In genomic region chr1:6393400-6394187, GRCh38 we compare ENCODE assay signal across 7 cellular contexts. TPM values are rescaled to one million over a fixed set of nuclear protein-coding genes. Genes with fewer than 3 reads are reported as not detected.
DNase-seq lines count a peak whose midpoint lies in the region; ATAC-seq and TF ChIP-seq lines count a peak whose summit lies in the region.

TSS of gene ACOT7 (minus strand) at chr1:6393767. CDS start at chr1:6393399, 368 bp downstream.

- peak; percentile 44 for DNase-seq in NCI-H1694 (lab: John Stamatoyannopoulos, UW)
- peak; percentile 90 for DNase-seq in T-helper 9 cell
- DNase-seq in astrocyte of the cerebellum (ENCODE audit: low read depth): peak; percentile 53
- peak; percentile 88 to 93 for DNase-seq in hippocampal formation (lab: John Stamatoyannopoulos, UW)
- peak; percentile 91 for DNase-seq in sciatic nerve (ENCODE audit: low spot score)

- peak; percentile 26 for TF ChIP-seq CTCF in astrocyte of the cerebellum (IDR thresholded peaks at IDR 0.05; ENCODE audit: low read depth, low read length, missing control alignments)

- peak; percentile 76 for ATAC-seq in GM18505 (IDR thresholded peaks at IDR 0.05; ENCODE audit: unreplicated experiment)
- peak; percentile 82 for ATAC-seq in HG02885 (IDR thresholded peaks at IDR 0.05; ENCODE audit: poor library complexity, unreplicated experiment)
- peak; percentile 96 for ATAC-seq in sciatic nerve

- intact Hi-C loops in sciatic nerve (cut with DNase I): no loop called here

- in situ Hi-C loops in astrocyte of the cerebellum (cut with HindIII; ENCODE audit: low sequenced_read_pairs): no loop called here

- peak; percentile 55 for TF ChIP-seq POLR2A in GM18505 (IDR thresholded peaks at IDR 0.05; ENCODE audit: borderline replicate concordance, extremely low read depth, insufficient read depth, insufficient read length)

- peak within 1 kb of the TSS; percentile 57 for H3K4me3 ChIP-seq in astrocyte of the cerebellum (ENCODE audit: low read depth, low read length)

RNA-seq across cellular contexts. Expression of gene ACOT7, which starts in this region (rescaled TPM):
- 11.9 TPM for total RNA-seq in sciatic nerve

Comparison
In these comparisons a context has a peak if more than half of its experiments do, and no peak if none do; other contexts are left out.
1. Peak in every context shown above with its lines: DNase-seq, ATAC-seq and H3K4me3 ChIP-seq.